ENCODE assay signal across 21 cellular contexts in the genomic region with DNA sequence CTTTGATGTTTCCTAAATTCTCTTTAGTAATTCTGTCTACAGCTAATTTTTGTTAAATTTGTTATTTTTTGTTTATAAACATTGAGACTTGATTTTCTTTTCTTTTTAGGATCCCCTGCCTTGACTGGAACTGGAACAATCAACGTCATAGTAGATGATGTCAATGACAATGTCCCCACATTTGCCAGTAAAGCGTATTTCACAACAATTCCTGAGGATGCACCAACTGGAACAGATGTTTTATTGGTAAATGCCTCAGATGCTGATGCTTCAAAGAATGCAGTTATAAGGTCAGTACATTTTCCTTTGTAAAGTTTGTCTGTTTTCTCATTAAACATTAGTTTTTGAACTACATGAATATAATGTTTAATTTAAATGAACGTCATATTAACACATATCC.
DNase-seq lines count a peak whose midpoint lies in the region; ATAC-seq and TF ChIP-seq lines count a peak whose summit lies in the region.
"Had no signal": no experiment of that assay in that cellular context is flagged by ENCODE, and none has a peak within 500 bp of the region (broad histone marks: within the 10 kb centered on the region; RNA-seq: fewer than 3 reads in every experiment).

No MANE protein-coding gene starts in this region.

- H2BK12ac ChIP-seq in mesenchymal stem cell (ENCODE audit: low read length in 2 of 2), result no peak overlapping the region

- H2BK120ac ChIP-seq in mesenchymal stem cell (ENCODE audit: low read depth, low read length), result no peak overlapping the region

- no peaks in the 10 kb centered on the region for H3K9me3 ChIP-seq in mesenchymal stem cell (ENCODE audit: control insufficient read depth, low read length)
- no peaks in the 10 kb centered on the region for H3K9me3 ChIP-seq in uterus
- H3K9me3 ChIP-seq: HAP-1, Peyer's patch, SK-N-SH had no signal

- TF ChIP-seq POLR2A in uterus (IDR thresholded peaks at IDR 0.05), result no peak

- intact Hi-C loops in uterus (cut with DNase I; ENCODE audit: low total_unique reads), result no loop called here
- intact Hi-C loops in posterior cingulate gyrus (cut with DNase I), result loop anchor here (5.0 kb wide), 1 partner anchor 117 kb away; no protein-coding TSS in a partner anchor

- DNase-seq in AG08396 (ENCODE audit: low spot score) (peak; percentile 6), HCEC 1CT (peak; percentile 3), fibroblast of mammary gland (ENCODE audit: low read depth) (peak; percentile 81), mesenchymal stem cell (peak; percentile 5), uterus (no peak), posterior cingulate gyrus (no peak), NCI-H1417 (lab: John Stamatoyannopoulos, UW) (no peak)
- DNase-seq: activated CD4-positive, alpha-beta memory T cell treated with anti-CD3 and anti-CD28 coated beads for 36 hours; activated effector memory CD4-positive, alpha-beta T cell treated with anti-CD3 and anti-CD28 coated beads, Interleukin-2, amount 50 U/mL, for 16 hours; CD4-positive, alpha-beta T cell; DMS153; erythroblast; head of caudate nucleus; KG1; left lung; NCI-H510A; Peyer's patch; SK-N-SH had no signal

- TF ChIP-seq CTCF in fibroblast of mammary gland (conservative IDR thresholded peaks at IDR 0.05; ENCODE audit: control insufficient read depth, insufficient read depth, low read depth, low read length), result no peak
- TF ChIP-seq CTCF in uterus (IDR thresholded peaks at IDR 0.05), result no peak

- H3K23ac ChIP-seq in mesenchymal stem cell (ENCODE audit: low read length in 2 of 2), result no peak overlapping the region

- WGBS in mesenchymal stem cell, result 100% methylated on average over 2 of the region's 3 CpGs

- H4K8ac ChIP-seq in mesenchymal stem cell (ENCODE audit: low read length), result no peak overlapping the region

- H2AK5ac ChIP-seq in mesenchymal stem cell (ENCODE audit: low read length, severe bottlenecking), result no peak overlapping the region

- H3K4ac ChIP-seq in mesenchymal stem cell (ENCODE audit: low read depth in 1 of 2, low read length in 2 of 2), result no peak overlapping the region

- H3K4me1 ChIP-seq in mesenchymal stem cell (ENCODE audit: control insufficient read depth, insufficient read depth, low read depth, low read length) (no peaks in the 10 kb centered on the region), uterus (no peaks in the 10 kb centered on the region)
- H3K4me1 ChIP-seq: Peyer's patch had no signal

- H3K4me2 ChIP-seq in mesenchymal stem cell (ENCODE audit: low read length, poor library complexity, severe bottlenecking), result no peak overlapping the region
- H3K4me2 ChIP-seq: SK-N-SH had no signal

- H3K14ac ChIP-seq in mesenchymal stem cell (ENCODE audit: low read length in 2 of 2), result no peak overlapping the region

- no peaks in the 10 kb centered on the region for H3K27me3 ChIP-seq in mesenchymal stem cell (ENCODE audit: control insufficient read depth in 1 of 2, insufficient read depth in 1 of 2, low read length in 2 of 2)
- H3K27me3 ChIP-seq in uterus, result no peaks in the 10 kb centered on the region
- H3K27me3 ChIP-seq: cardiac muscle cell, left lung, Peyer's patch had no signal

- H2BK15ac ChIP-seq in mesenchymal stem cell (ENCODE audit: low read depth, poor library complexity, severe bottlenecking), result no peak overlapping the region

- H3K18ac ChIP-seq in mesenchymal stem cell (ENCODE audit: low read depth in 1 of 2, low read length in 2 of 2), result no peak overlapping the region

- no peak overlapping the region for H3K4me3 ChIP-seq in fibroblast of mammary gland (ENCODE audit: control insufficient read depth, low read depth, low read length)
- H3K4me3 ChIP-seq in mesenchymal stem cell (ENCODE audit: insufficient read depth in 1 of 2, low read depth in 1 of 2, low read length in 2 of 2), result no peak overlapping the region
- no peak overlapping the region for H3K4me3 ChIP-seq in uterus
- H3K4me3 ChIP-seq: cardiac muscle cell, HAP-1, left lung, Peyer's patch had no signal

- no peak overlapping the region for H2BK5ac ChIP-seq in mesenchymal stem cell (ENCODE audit: low read depth, low read length, poor library complexity, severe bottlenecking)

- H3K27ac ChIP-seq in mesenchymal stem cell (ENCODE audit: low read length, poor library complexity, severe bottlenecking) (no peak overlapping the region), uterus (no peak overlapping the region)
- H3K27ac ChIP-seq: cardiac muscle cell had no signal

- no peak overlapping the region for H2AFZ ChIP-seq in mesenchymal stem cell (ENCODE audit: low read depth, low read length)

- no peak overlapping the region for H4K91ac ChIP-seq in mesenchymal stem cell (ENCODE audit: low read length)

- H3K9ac ChIP-seq in mesenchymal stem cell (ENCODE audit: low read length), result no peak overlapping the region
- H3K9ac ChIP-seq: SK-N-SH had no signal

- H3K79me1 ChIP-seq in mesenchymal stem cell (replicated peaks; ENCODE audit: low read length, poor library complexity, severe bottlenecking), result no peaks in the 10 kb centered on the region

- H3K36me3 ChIP-seq in mesenchymal stem cell (ENCODE audit: control insufficient read depth in 1 of 2, insufficient read depth in 2 of 2, low read depth in 1 of 2, low read length in 2 of 2), result peaks cover 0 to 3% of the 10 kb centered on the region in 2 experiments
- no peaks in the 10 kb centered on the region for H3K36me3 ChIP-seq in uterus
- H3K36me3 ChIP-seq: cardiac muscle cell, HAP-1, left lung, Peyer's patch had no signal

- ATAC-seq in GM18517 (IDR thresholded peaks at IDR 0.05; ENCODE audit: unreplicated experiment), result no peak

Comparison
In these comparisons a context has a peak if more than half of its experiments do, and no peak if none do; other contexts are left out.
1. DNase-seq: peak in AG08396 (single experiment), HCEC 1CT (single experiment), fibroblast of mammary gland (single experiment) and mesenchymal stem cell (single experiment); none in uterus (0 of 2), posterior cingulate gyrus (0 of 10) and NCI-H1417 (0 of 3).